In genomic region chr9:88837731-88838130, GRCh38 we compare ENCODE assay signal across 23 cellular contexts.
"Had no signal": no experiment of that assay in that cellular context is flagged by ENCODE, and none has a peak within 500 bp of the region (broad histone marks: within the 10 kb centered on the region; RNA-seq: fewer than 3 reads in every experiment).

No MANE protein-coding gene starts in this region.

- DNase-seq: Kasumi-1, MV-4-11, NCI-H1048, NCI-H1105, NCI-H1417, NCI-H1436 treated with DMSO at 0.1 percent for 48 hours, NCI-H1694, NCI-H1930, NCI-H2081, NCI-H2107, NCI-H2227 treated with DMSO at 0.1 percent for 48 hours, NCI-H524, NCI-H526 treated with DMSO at 0.1 percent for 48 hours, NCI-H748 treated with DMSO at 0.1 percent for 48 hours, SHP77 treated with DMSO at 0.1 percent for 48 hours, SJCRH30, T-helper 1 cell had no signal

- H3K27me3 ChIP-seq: SJCRH30 had no signal

- H3K4me1 ChIP-seq: SJCRH30 had no signal

- H3K9me3 ChIP-seq: SJCRH30 had no signal

- ATAC-seq: HepG2, K562, Panc1, Right ventricle myocardium inferior, SK-N-SH treated with all-trans-retinoic acid at 6 μM for 48 hours had no signal

- H3K27ac ChIP-seq: KMS-11, SJCRH30 had no signal

- H3K4me3 ChIP-seq: K562, SJCRH30 had no signal
